Comparison of ENCODE assay signal across 8 cellular contexts in genomic region chr10:57338823-57339558, GRCh38.
A peak's percentile ranks its signal among the peaks of the same experiment; 100 is the strongest.
DNase-seq lines count a peak whose midpoint lies in the region; ATAC-seq lines count a peak whose summit lies in the region.
"Had no signal": no experiment of that assay in that cellular context is flagged by ENCODE, and none has a peak within 500 bp of the region (broad histone marks: within the 10 kb centered on the region; RNA-seq: fewer than 3 reads in every experiment).

No MANE protein-coding gene starts in this region.

- ATAC-seq in GM21619 (IDR thresholded peaks at IDR 0.05; ENCODE audit: unreplicated experiment) = peak; percentile 75
- ATAC-seq: activated naive CD4-positive, alpha-beta T cell treated with anti-CD3 and anti-CD28 coated beads, Interleukin-2, amount 50 U/mL, for 72 hours had no signal

- DNase-seq in GM04503 (ENCODE audit: low read depth) (peak; percentile 1), LoVo (ENCODE audit: low spot score) (peak; percentile 46), amniotic stem cell (lab: John Stamatoyannopoulos, UW) (peak; percentile 8), kidney tubule cell (ENCODE audit: low spot score) (peak; percentile 50)
- no peak for DNase-seq in activated CD8-positive, alpha-beta memory T cell treated with anti-CD3 and anti-CD28 coated beads, Interleukin-2, amount 50 U/mL, for 4 hours
- no peak for DNase-seq in activated naive CD4-positive, alpha-beta T cell treated with anti-CD3 and anti-CD28 coated beads, Interleukin-2, amount 10 ng/mL, durations not matched to agents 7 days and 5 days

- H3K4me3 Mint-ChIP-seq in activated naive CD4-positive, alpha-beta T cell treated with anti-CD3 and anti-CD28 coated beads, Interleukin-2, amount 10 ng/mL, durations not matched to agents 7 days and 5 days = no peak overlapping the region

- no peak overlapping the region for H3K27ac Mint-ChIP-seq in activated naive CD4-positive, alpha-beta T cell treated with anti-CD3 and anti-CD28 coated beads, Interleukin-2, amount 10 ng/mL, durations not matched to agents 7 days and 5 days
- H3K27ac Mint-ChIP-seq: activated naive CD4-positive, alpha-beta T cell treated with anti-CD3 and anti-CD28 coated beads, Interleukin-2, amount 50 U/mL, for 72 hours had no signal

- H3K9me3 Mint-ChIP-seq in activated naive CD4-positive, alpha-beta T cell treated with anti-CD3 and anti-CD28 coated beads, Interleukin-2, amount 10 ng/mL, durations not matched to agents 7 days and 5 days = peaks cover 11% of the 10 kb centered on the region

- H3K4me1 Mint-ChIP-seq in activated naive CD4-positive, alpha-beta T cell treated with anti-CD3 and anti-CD28 coated beads, Interleukin-2, amount 10 ng/mL, durations not matched to agents 7 days and 5 days = no peaks in the 10 kb centered on the region

- CTCF ChIA-PET in activated naive CD4-positive, alpha-beta T cell treated with anti-CD3 and anti-CD28 coated beads, Interleukin-2, amount 10 ng/mL, durations not matched to agents 7 days and 5 days (lab: Charles Lee) = interaction anchor here (1.4 to 1.9 kb wide), 2 partner anchors 11 to 318 kb away, joined by 4 to 7 read pairs; no protein-coding TSS in a partner anchor

- H3K27me3 Mint-ChIP-seq in activated naive CD4-positive, alpha-beta T cell treated with anti-CD3 and anti-CD28 coated beads, Interleukin-2, amount 10 ng/mL, durations not matched to agents 7 days and 5 days = no peaks in the 10 kb centered on the region

- no peaks in the 10 kb centered on the region for H3K36me3 Mint-ChIP-seq in activated naive CD4-positive, alpha-beta T cell treated with anti-CD3 and anti-CD28 coated beads, Interleukin-2, amount 10 ng/mL, durations not matched to agents 7 days and 5 days

Comparison
In these comparisons a context has a peak if more than half of its experiments do, and no peak if none do; other contexts are left out.
1. DNase-seq: peak in GM04503 (single experiment), LoVo (single experiment), amniotic stem cell (single experiment) and kidney tubule cell (single experiment); none in activated CD8-positive, alpha-beta memory T cell treated with anti-CD3 and anti-CD28 coated beads, Interleukin-2, amount 50 U/mL, for 4 hours (single experiment) and activated naive CD4-positive, alpha-beta T cell treated with anti-CD3 and anti-CD28 coated beads, Interleukin-2, amount 10 ng/mL, durations not matched to agents 7 days and 5 days (single experiment).